ENCODE assay signal across 1 cellular context in genomic region chr4:185380320-185380719, GRCh38.
A peak's percentile ranks its signal among the peaks of the same experiment; 100 is the strongest.
TF ChIP-seq lines count a peak whose summit lies in the region.

No MANE protein-coding gene starts in this region.

TF ChIP-seq in HepG2, 621 proteins besides CTCF, POLR2A, EP300 and RAD21 (continued from another document and continues in another):
- no peak for TF ChIP-seq ARID4A (CRISPR knock-in tag; IDR thresholded peaks at IDR 0.05; ENCODE audit: borderline replicate concordance)
- no peak for TF ChIP-seq TRIM22 (IDR thresholded peaks at IDR 0.05)
- no peak for TF ChIP-seq ZNF362 (CRISPR knock-in tag; IDR thresholded peaks at IDR 0.05; ENCODE audit: borderline replicate concordance)
- 0 out of 2 replicates have a peak, but pooled peaks have one; percentile 49 for TF ChIP-seq ZNF12 (CRISPR knock-in tag; IDR thresholded peaks at IDR 0.05)
- no peak for TF ChIP-seq ZNF580 (CRISPR knock-in tag; IDR thresholded peaks at IDR 0.05; ENCODE audit: borderline replicate concordance, low read depth)
- TF ChIP-seq ZNF746 (CRISPR knock-in tag; IDR thresholded peaks at IDR 0.05), result no peak
- no peak for TF ChIP-seq ZNF20 (CRISPR knock-in tag; IDR thresholded peaks at IDR 0.05)
- no peak for TF ChIP-seq PAX8 (CRISPR knock-in tag; IDR thresholded peaks at IDR 0.05; ENCODE audit: borderline replicate concordance)
- TF ChIP-seq ZFX (CRISPR knock-in tag; IDR thresholded peaks at IDR 0.05; ENCODE audit: low read depth), result 0 out of 2 replicates have a peak, but pooled peaks have one; percentile 21
- TF ChIP-seq CCDC6 (CRISPR knock-in tag; IDR thresholded peaks at IDR 0.05), result no peak
- no peak for TF ChIP-seq ZNF503 (CRISPR knock-in tag; IDR thresholded peaks at IDR 0.05)
- TF ChIP-seq ZNF777 (CRISPR knock-in tag; IDR thresholded peaks at IDR 0.05), result no peak
- no peak for TF ChIP-seq FOXM1 (CRISPR knock-in tag; IDR thresholded peaks at IDR 0.05)
- no peak for TF ChIP-seq ZNF530 (CRISPR knock-in tag; IDR thresholded peaks at IDR 0.05; ENCODE audit: low read depth)
- no peak for TF ChIP-seq ESRRA (CRISPR knock-in tag; IDR thresholded peaks at IDR 0.05; ENCODE audit: low read depth)
- TF ChIP-seq SRF (IDR thresholded peaks at IDR 0.05; ENCODE audit: low read depth, low read length), result no peak
- 0 out of 2 replicates have a peak, but pooled peaks have one; percentile 61 for TF ChIP-seq NCOA2 (CRISPR knock-in tag; IDR thresholded peaks at IDR 0.05)
- TF ChIP-seq SMYD3 (CRISPR knock-in tag; IDR thresholded peaks at IDR 0.05), result no peak
- no peak for TF ChIP-seq NFATC3 (CRISPR knock-in tag; IDR thresholded peaks at IDR 0.05)
- no peak for TF ChIP-seq ZSCAN22 (CRISPR knock-in tag; IDR thresholded peaks at IDR 0.05)
- no peak for TF ChIP-seq ZBTB3 (CRISPR knock-in tag; IDR thresholded peaks at IDR 0.05; ENCODE audit: borderline replicate concordance, low read depth)
- TF ChIP-seq SALL1 (CRISPR knock-in tag; IDR thresholded peaks at IDR 0.05), result peak; percentile 30; the same call in 1 of the 2 replicates
- TF ChIP-seq ZNF138 (CRISPR knock-in tag; IDR thresholded peaks at IDR 0.05; ENCODE audit: low read depth), result no peak
- no peak for TF ChIP-seq GATA4 (IDR thresholded peaks at IDR 0.05; ENCODE audit: borderline replicate concordance, low read depth)
- TF ChIP-seq ZNF281 (CRISPR knock-in tag; IDR thresholded peaks at IDR 0.05; ENCODE audit: borderline replicate concordance), result no peak
- no peak for TF ChIP-seq POLR2G (IDR thresholded peaks at IDR 0.05; ENCODE audit: low read depth, low read length)
- no peak for TF ChIP-seq ASH2L (IDR thresholded peaks at IDR 0.05; ENCODE audit: insufficient read length, low read depth, low read length)
- no peak for TF ChIP-seq RORA (CRISPR knock-in tag; IDR thresholded peaks at IDR 0.05)
- TF ChIP-seq FOXJ3 (CRISPR knock-in tag; IDR thresholded peaks at IDR 0.05; ENCODE audit: borderline replicate concordance), result peak; percentile 75; the same call in 1 of the 2 replicates
- no peak for TF ChIP-seq ZNF232 (CRISPR knock-in tag; IDR thresholded peaks at IDR 0.05; ENCODE audit: borderline replicate concordance)
- TF ChIP-seq ZNF552 (CRISPR knock-in tag; IDR thresholded peaks at IDR 0.05; ENCODE audit: borderline replicate concordance), result no peak
- TF ChIP-seq MIER2 (CRISPR knock-in tag; IDR thresholded peaks at IDR 0.05), result 0 out of 2 replicates have a peak, but pooled peaks have one; percentile 41
- TF ChIP-seq ZNF878 (CRISPR knock-in tag; IDR thresholded peaks at IDR 0.05), result no peak
- peak; percentile 93 for TF ChIP-seq CEBPG (CRISPR knock-in tag; IDR thresholded peaks at IDR 0.05)
- no peak for TF ChIP-seq DDIT3 (CRISPR knock-in tag; IDR thresholded peaks at IDR 0.05)
- TF ChIP-seq ZNF737 (CRISPR knock-in tag; IDR thresholded peaks at IDR 0.05; ENCODE audit: borderline replicate concordance), result no peak
- no peak for TF ChIP-seq ZNF354B (CRISPR knock-in tag; IDR thresholded peaks at IDR 0.05)
- no peak for TF ChIP-seq KLF16 (CRISPR knock-in tag; IDR thresholded peaks at IDR 0.05)
- TF ChIP-seq ZBTB42 (CRISPR knock-in tag; IDR thresholded peaks at IDR 0.05), result no peak
- TF ChIP-seq FOSL2 (CRISPR knock-in tag; IDR thresholded peaks at IDR 0.05), result peak; percentile 43; the same call in 1 of the 2 replicates
- TF ChIP-seq AGO2 (optimal IDR thresholded peaks at IDR 0.05; ENCODE audit: low read depth, low read length), result no peak
- TF ChIP-seq ZNF747 (CRISPR knock-in tag; IDR thresholded peaks at IDR 0.05; ENCODE audit: borderline replicate concordance), result no peak
- no peak for TF ChIP-seq GTF3A (CRISPR knock-in tag; conservative IDR thresholded peaks at IDR 0.05)
- TF ChIP-seq ZBTB14 (CRISPR knock-in tag; IDR thresholded peaks at IDR 0.05), result no peak
- TF ChIP-seq NFIC (IDR thresholded peaks at IDR 0.05; ENCODE audit: low read length), result peak; percentile 29; the same call in 1 of the 2 replicates
- no peak for TF ChIP-seq FOXO4 (CRISPR knock-in tag; conservative IDR thresholded peaks at IDR 0.05)
- TF ChIP-seq MZF1 (CRISPR knock-in tag; IDR thresholded peaks at IDR 0.05; ENCODE audit: borderline replicate concordance), result no peak
- peak; percentile 47; the same call in 1 of the 2 replicates for TF ChIP-seq MED1 (CRISPR knock-in tag; IDR thresholded peaks at IDR 0.05)
- no peak for TF ChIP-seq ATF5 (CRISPR knock-in tag; IDR thresholded peaks at IDR 0.05; ENCODE audit: low read depth)
- TF ChIP-seq THAP8 (CRISPR knock-in tag; IDR thresholded peaks at IDR 0.05; ENCODE audit: borderline replicate concordance), result no peak
- TF ChIP-seq FOXC1 (CRISPR knock-in tag; IDR thresholded peaks at IDR 0.05; ENCODE audit: borderline replicate concordance), result no peak
- peak; percentile 38; the same call in 1 of the 2 replicates for TF ChIP-seq RARA (CRISPR knock-in tag; IDR thresholded peaks at IDR 0.05)
- TF ChIP-seq MEIS2 (CRISPR knock-in tag; IDR thresholded peaks at IDR 0.05), result no peak
- TF ChIP-seq ZNF331 (CRISPR knock-in tag; IDR thresholded peaks at IDR 0.05), result peak; percentile 75; the same call in 1 of the 2 replicates
- TF ChIP-seq RARG (CRISPR knock-in tag; IDR thresholded peaks at IDR 0.05; ENCODE audit: low read depth), result no peak
- TF ChIP-seq EED (CRISPR knock-in tag; IDR thresholded peaks at IDR 0.05), result no peak
- no peak for TF ChIP-seq PAWR (CRISPR knock-in tag; IDR thresholded peaks at IDR 0.05; ENCODE audit: borderline replicate concordance)
- TF ChIP-seq SMAD1 (CRISPR knock-in tag; IDR thresholded peaks at IDR 0.05; ENCODE audit: borderline replicate concordance, low read depth), result no peak
